ENCODE assay signal across 34 cellular contexts in the genomic region with DNA sequence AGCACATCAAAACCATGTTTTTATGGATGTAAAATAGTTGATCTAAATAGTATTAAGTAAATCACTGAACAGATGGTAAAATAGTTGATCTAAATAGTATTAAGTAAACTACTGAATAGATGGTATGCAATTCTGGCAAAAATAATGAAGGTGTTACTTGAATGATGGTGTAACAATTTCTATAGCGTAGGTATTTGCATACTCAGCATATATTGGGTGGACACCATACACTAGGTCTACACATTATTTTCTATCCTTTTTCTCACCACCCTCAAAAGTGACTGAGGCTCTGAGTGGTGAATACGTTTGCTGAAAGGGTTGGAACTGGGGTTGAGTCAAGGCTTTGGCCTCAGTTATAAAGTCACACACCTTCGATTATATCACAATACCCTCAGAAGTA.
"Had no signal": no experiment of that assay in that cellular context is flagged by ENCODE, and none has a peak within 500 bp of the region (broad histone marks: within the 10 kb centered on the region; RNA-seq: fewer than 3 reads in every experiment).

No MANE protein-coding gene starts in this region.

- H3K9me3 ChIP-seq: adrenal gland, body of pancreas, breast epithelium had no signal

- ATAC-seq: activated CD8-positive, alpha-beta T cell treated with anti-CD3 and anti-CD28 coated beads for 36 hours; activated naive CD4-positive, alpha-beta T cell treated with anti-CD3 and anti-CD28 coated beads, Interleukin-2, amount 50 U/mL, for 72 hours; activated T-cell treated with anti-CD3 and anti-CD28 coated beads, Interleukin-2, amount 50 U/mL, for 4 hours; activated T-cell treated with anti-CD3 and anti-CD28 coated beads, Interleukin-2, amount 50 U/mL, for 72 hours; activated T-helper 17 cell treated with anti-CD3 and anti-CD28 coated beads, Interleukin-2, amount 50 U/mL, for 72 hours; body of pancreas had no signal

- H3K4me3 ChIP-seq: adrenal gland, body of pancreas, breast epithelium had no signal

- H3K27me3 ChIP-seq: adrenal gland, body of pancreas, brain microvascular endothelial cell, breast epithelium had no signal

- H3K27ac ChIP-seq: adrenal gland, body of pancreas, brain microvascular endothelial cell, breast epithelium, VCaP had no signal

- H3K36me3 ChIP-seq: adrenal gland, brain microvascular endothelial cell, breast epithelium had no signal

- H3K4me1 ChIP-seq: adrenal gland, body of pancreas, breast epithelium had no signal

- DNase-seq: activated B cell treated with CpG ODN at 0.5 μM for 24 hours; activated CD4-positive, alpha-beta memory T cell treated with anti-CD3 and anti-CD28 coated beads for 36 hours; activated CD4-positive, alpha-beta T cell treated with anti-CD3 and anti-CD28 coated beads for 4 hours; activated CD4-positive, alpha-beta T cell treated with anti-CD3 and anti-CD28 coated beads, Interleukin-2, amount 10 ng/mL, durations not matched to agents 24 days and 14 days; activated CD4-positive, alpha-beta T cell treated with anti-CD3 and anti-CD28 coated beads, Interleukin-2, amount 50 U/mL, for 1 hour; activated CD4-positive, alpha-beta T cell treated with anti-CD3 and anti-CD28 coated beads, Interleukin-2, amount 50 U/mL, for 4 hours; activated CD4-positive, CD25-positive, alpha-beta regulatory T cell treated with anti-CD3 and anti-CD28 coated beads, Interleukin-2, amount 50 U/mL, for 72 hours; activated CD8-positive, alpha-beta memory T cell treated with anti-CD3 and anti-CD28 coated beads, Interleukin-2, amount 50 U/mL, for 4 hours; activated CD8-positive, alpha-beta T cell treated with anti-CD3 and anti-CD28 coated beads for 36 hours; activated effector memory CD4-positive, alpha-beta T cell treated with anti-CD3 and anti-CD28 coated beads, Interleukin-2, amount 50 U/mL, for 16 hours; activated gamma-delta T cell treated with Interleukin-2 at 50 U/mL for 16 hours; activated naive CD4-positive, alpha-beta T cell; activated naive CD4-positive, alpha-beta T cell treated with anti-CD3 and anti-CD28 coated beads for 36 hours; activated naive CD4-positive, alpha-beta T cell treated with anti-CD3 and anti-CD28 coated beads, Interleukin-2, amount 50 U/mL, for 16 hours; activated naive CD8-positive, alpha-beta T cell treated with anti-CD3 and anti-CD28 coated beads for 36 hours; activated T-cell treated with anti-CD3 and anti-CD28 coated beads for 4 hours; activated T-cell treated with anti-CD3 and anti-CD28 coated beads, Interleukin-2, amount 50 U/mL, for 1 hour; activated T-cell treated with anti-CD3 and anti-CD28 coated beads, Interleukin-2, amount 50 U/mL, for 4 hours; activated T-cell treated with anti-CD3 and anti-CD28 coated beads, Interleukin-2, amount 50 U/mL, for 72 hours; adrenal gland; amniotic stem cell; aorta; body of pancreas; brain microvascular endothelial cell; central memory CD4-positive, alpha-beta T cell; T-helper 2 cell; T-helper 9 cell had no signal

- FAIRE-seq: astrocyte, colon, TTC549 had no signal
